In the genomic region with DNA sequence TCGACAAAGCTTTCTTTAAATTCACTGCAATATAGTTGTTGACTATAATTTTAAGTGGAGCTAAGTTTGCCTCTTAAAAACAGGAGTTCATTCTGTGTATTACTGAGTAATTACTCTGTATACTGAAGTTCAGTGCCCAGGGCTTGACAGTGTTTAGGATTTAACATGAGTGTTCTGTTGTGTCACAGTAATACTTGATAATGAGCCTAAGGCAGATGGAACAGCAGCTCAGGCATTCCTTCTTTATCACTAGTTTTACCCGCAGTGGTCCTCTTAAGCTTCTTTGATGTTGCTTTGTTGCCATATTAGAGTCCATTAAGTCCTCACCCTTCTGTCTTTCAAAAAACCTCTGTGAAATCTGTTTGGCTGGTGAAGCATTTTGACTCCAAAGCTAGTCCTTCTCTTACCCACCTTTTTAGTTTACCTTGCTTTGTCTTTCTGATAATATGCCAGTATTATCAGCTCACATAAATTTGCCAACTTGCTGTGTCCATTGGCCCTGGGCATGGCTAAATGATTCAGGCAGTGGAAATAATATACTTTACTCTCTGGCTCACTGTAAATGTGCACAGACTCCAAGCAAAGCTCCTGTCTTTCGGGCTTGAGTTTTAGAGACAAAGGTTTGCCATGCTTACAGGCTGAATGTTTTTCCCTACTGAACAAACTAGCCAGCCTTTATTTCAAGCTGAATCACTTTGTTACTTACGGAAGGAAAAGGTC, we compare ENCODE assay signal across 10 cellular contexts. TPM values are rescaled to one million over a fixed set of nuclear protein-coding genes. Genes with fewer than 3 reads are reported as not detected.
DNase-seq lines count a peak whose midpoint lies in the region; ATAC-seq, FAIRE-seq and TF ChIP-seq lines count a peak whose summit lies in the region.
"Had no signal": no experiment of that assay in that cellular context is flagged by ENCODE, and none has a peak within 500 bp of the region (broad histone marks: within the 10 kb centered on the region; RNA-seq: fewer than 3 reads in every experiment).

No MANE protein-coding gene starts in this region.

- H3K79me2 ChIP-seq in neural progenitor cell (ENCODE audit: low read depth): peaks cover 97% of the 10 kb centered on the region

- peak; percentile 57 for DNase-seq in D341Med (ENCODE audit: low spot score)
- DNase-seq in NCI-H69 (lab: John Stamatoyannopoulos, UW): peak; percentile 4
- DNase-seq in effector memory CD8-positive, alpha-beta T cell: no peak
- DNase-seq in neural progenitor cell (ENCODE audit: low spot score): peak; percentile 50
- DNase-seq in NCI-H748 treated with DMSO at 0.1 percent for 48 hours (lab: John Stamatoyannopoulos, UW): no peak
- no peak for DNase-seq in GM19239 (ENCODE audit: insufficient read length, low spot score)
- no peak for DNase-seq in T-helper 9 cell
- DNase-seq: NCI-H1436 treated with DMSO at 0.1 percent for 48 hours had no signal

- peaks cover 13% of the 10 kb centered on the region for H3K36me3 ChIP-seq in neural progenitor cell

- peaks cover 76% of the 10 kb centered on the region for H3K36me3 Mint-ChIP-seq in effector memory CD8-positive, alpha-beta T cell (ENCODE audit: insufficient read depth)
- H3K36me3 Mint-ChIP-seq in neural progenitor cell: peaks cover 29% of the 10 kb centered on the region

- H3K27me3 Mint-ChIP-seq in effector memory CD8-positive, alpha-beta T cell: no peaks in the 10 kb centered on the region
- H3K27me3 Mint-ChIP-seq in neural progenitor cell (ENCODE audit: insufficient read depth, low read depth): no peaks in the 10 kb centered on the region

- no peak for FAIRE-seq in GM19239 (lab: Jason Lieb, UNC)

- H3K9me3 Mint-ChIP-seq in effector memory CD8-positive, alpha-beta T cell: no peaks in the 10 kb centered on the region
- H3K9me3 Mint-ChIP-seq in neural progenitor cell: peaks cover 12% of the 10 kb centered on the region

- peak overlapping the region; percentile 92 to 93 for H3K27ac Mint-ChIP-seq in effector memory CD8-positive, alpha-beta T cell
- H3K27ac Mint-ChIP-seq in neural progenitor cell: peak overlapping the region; percentile 4

- H3K9me3 ChIP-seq in neural progenitor cell (ENCODE audit: low read depth): no peaks in the 10 kb centered on the region

- no peak overlapping the region for H3K9ac ChIP-seq in neural progenitor cell

- peak; percentile 30 for ATAC-seq in effector memory CD8-positive, alpha-beta T cell (replicated peaks)
- no peak for ATAC-seq in GM21717 (IDR thresholded peaks at IDR 0.05; ENCODE audit: unreplicated experiment)
- ATAC-seq: HCT116 had no signal

- H4K20me1 ChIP-seq in neural progenitor cell (ENCODE audit: low read depth): peaks cover 61% of the 10 kb centered on the region

- peak overlapping the region; percentile 76 for H3K27ac ChIP-seq in neural progenitor cell

- no peak for TF ChIP-seq CTCF in neural progenitor cell (IDR thresholded peaks at IDR 0.05)

- no peaks in the 10 kb centered on the region for H3K27me3 ChIP-seq in neural progenitor cell

- H3K4me1 ChIP-seq in neural progenitor cell: peaks cover 27% of the 10 kb centered on the region

- peaks cover 42 to 62% of the 10 kb centered on the region in 2 donors for H3K4me1 Mint-ChIP-seq in effector memory CD8-positive, alpha-beta T cell (ENCODE audit: low read depth in 2 of 2)
- H3K4me1 Mint-ChIP-seq in neural progenitor cell: peaks cover 27% of the 10 kb centered on the region

- peaks cover 16% of the 10 kb centered on the region for H3F3A ChIP-seq in neural progenitor cell (ENCODE audit: low read depth)

- peak overlapping the region; percentile 62 to 64 for H3K4me3 Mint-ChIP-seq in effector memory CD8-positive, alpha-beta T cell
- H3K4me3 Mint-ChIP-seq in neural progenitor cell: no peak overlapping the region

- H3K4me2 ChIP-seq in neural progenitor cell: peak overlapping the region; percentile 64

- no peak overlapping the region for H2AFZ ChIP-seq in neural progenitor cell (replicated peaks)

- H3K4me3 ChIP-seq in neural progenitor cell: no peak overlapping the region

RNA-seq across cellular contexts. Expression of gene HIPK1, which starts 17.7 kb away (rescaled TPM):
- total RNA-seq in neural progenitor cell (ENCODE audit: low replicate concordance): 37.1 and 41.3 TPM in 2 replicates

RNA-seq across cellular contexts. Expression of gene OLFML3, which starts 32.4 kb away (rescaled TPM):
- 13.4 and 19.3 TPM in 2 replicates for total RNA-seq in neural progenitor cell (ENCODE audit: low replicate concordance)

RNA-seq across cellular contexts. Expression of gene DCLRE1B, which starts 41.7 kb away (rescaled TPM):
- 8.0 and 11.9 TPM in 2 replicates for total RNA-seq in neural progenitor cell (ENCODE audit: low replicate concordance)

RNA-seq across cellular contexts. Expression of gene AP4B1, which starts 42.2 kb away (rescaled TPM):
- 13.1 and 27.7 TPM in 2 replicates for total RNA-seq in neural progenitor cell (ENCODE audit: low replicate concordance)

RNA-seq across cellular contexts. Expression of gene BCL2L15, which starts 59.4 kb away (rescaled TPM):
- 0.04 and 0.31 TPM in 2 replicates for total RNA-seq in neural progenitor cell (ENCODE audit: low replicate concordance)

Comparison
In these comparisons a context has a peak if more than half of its experiments do, and no peak if none do; other contexts are left out.
1. DNase-seq: peak in D341Med (single experiment), NCI-H69 (single experiment) and neural progenitor cell (single experiment); none in effector memory CD8-positive, alpha-beta T cell (0 of 3), NCI-H748 treated with DMSO at 0.1 percent for 48 hours (single experiment), GM19239 (single experiment) and T-helper 9 cell (single experiment).